Comparison of ENCODE assay signal across 22 cellular contexts in the genomic region with DNA sequence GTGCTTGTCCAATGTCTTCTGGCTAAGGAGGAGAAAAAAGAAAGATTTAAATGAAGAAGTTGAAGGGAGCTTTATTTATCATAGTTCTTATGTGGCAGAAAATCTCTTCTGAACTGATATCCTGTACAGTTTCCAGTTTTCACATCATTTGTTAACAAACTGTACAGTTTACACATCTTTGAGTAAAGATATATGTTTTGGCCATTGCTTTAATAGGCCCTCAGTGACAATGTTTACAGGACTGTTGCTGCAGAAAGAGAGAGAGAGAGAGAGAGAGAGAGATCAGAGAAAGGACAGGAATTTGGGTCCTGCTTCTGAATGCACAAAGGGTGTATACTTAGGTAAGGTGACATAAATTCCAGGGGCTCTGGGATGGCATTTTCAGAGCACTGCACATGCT.
"Had no signal": no experiment of that assay in that cellular context is flagged by ENCODE, and none has a peak within 500 bp of the region (broad histone marks: within the 10 kb centered on the region; RNA-seq: fewer than 3 reads in every experiment).

No MANE protein-coding gene starts in this region.

- H3K4me1 ChIP-seq: uterus had no signal

- ATAC-seq: left cardiac atrium, left lobe of liver, left ventricle myocardium superior, lower lobe of right lung, natural killer cell, right lobe of liver had no signal

- DNase-seq: hippocampal formation; kidney glomerular epithelial cell; left cardiac atrium; left ventricle myocardium superior; lower lobe of right lung; mesendoderm; naive B cell; natural killer cell; nephron progenitor cell; ovary; right lobe of liver; stimulated activated CD4-positive, alpha-beta T cell treated with anti-CD3 and anti-CD28 coated beads, Interleukin-12 subunit alpha, Interleukin-12 subunit beta, amount 100 ng/mL, for 4 hours; stimulated activated CD4-positive, alpha-beta T cell treated with anti-CD3 and anti-CD28 coated beads, Interleukin-15, amount 100 ng/mL, for 24 hours; stimulated activated CD4-positive, alpha-beta T cell treated with anti-CD3 and anti-CD28 coated beads, Interleukin-4, amount 100 ng/mL, for 24 hours; stimulated activated naive CD4-positive, alpha-beta T cell; substantia nigra; uterus had no signal

- H3K9ac ChIP-seq: neural progenitor cell had no signal

- H3K36me3 ChIP-seq: neural progenitor cell, ovary, right atrium auricular region, uterus had no signal

- H3K27ac ChIP-seq: lower lobe of right lung, neural progenitor cell, ovary, right atrium auricular region, right lobe of liver, skin epidermis, tibial nerve, uterus had no signal

- H3K4me3 ChIP-seq: lower lobe of right lung, neural progenitor cell, ovary, right atrium auricular region, right lobe of liver, skin epidermis, tibial nerve, uterus had no signal

- H3K9me3 ChIP-seq: lower lobe of right lung, ovary, right atrium auricular region, right lobe of liver, tibial nerve, uterus had no signal

- H3K27me3 ChIP-seq: neural progenitor cell, ovary, right atrium auricular region, right lobe of liver, tibial nerve, uterus had no signal
